Comparison of ENCODE assay signal across 1 cellular context in genomic region chr19:36771275-36772231, GRCh38.
TF ChIP-seq lines count a peak whose summit lies in the region.

No MANE protein-coding gene starts in this region.

TF ChIP-seq in GM12878, 131 proteins besides CTCF, POLR2A, EP300 and RAD21 (continued from another document):
- TF ChIP-seq, protein P1, sequence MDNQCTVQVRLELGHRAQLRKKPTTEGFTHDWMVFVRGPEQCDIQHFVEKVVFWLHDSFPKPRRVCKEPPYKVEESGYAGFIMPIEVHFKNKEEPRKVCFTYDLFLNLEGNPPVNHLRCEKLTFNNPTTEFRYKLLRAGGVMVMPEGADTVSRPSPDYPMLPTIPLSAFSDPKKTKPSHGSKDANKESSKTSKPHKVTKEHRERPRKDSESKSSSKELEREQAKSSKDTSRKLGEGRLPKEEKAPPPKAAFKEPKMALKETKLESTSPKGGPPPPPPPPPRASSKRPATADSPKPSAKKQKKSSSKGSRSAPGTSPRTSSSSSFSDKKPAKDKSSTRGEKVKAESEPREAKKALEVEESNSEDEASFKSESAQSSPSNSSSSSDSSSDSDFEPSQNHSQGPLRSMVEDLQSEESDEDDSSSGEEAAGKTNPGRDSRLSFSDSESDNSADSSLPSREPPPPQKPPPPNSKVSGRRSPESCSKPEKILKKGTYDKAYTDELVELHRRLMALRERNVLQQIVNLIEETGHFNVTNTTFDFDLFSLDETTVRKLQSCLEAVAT (IDR thresholded peaks at IDR 0.05) = no peak
- TF ChIP-seq E2F4 (IDR thresholded peaks at IDR 0.05; ENCODE audit: low read depth, low read length) = peak; percentile 87
- TF ChIP-seq FOXM1 (IDR thresholded peaks at IDR 0.05; ENCODE audit: low read depth, low read length) = peak; percentile 61; the same call in 1 of the 2 replicates
- TF ChIP-seq, protein P2, sequence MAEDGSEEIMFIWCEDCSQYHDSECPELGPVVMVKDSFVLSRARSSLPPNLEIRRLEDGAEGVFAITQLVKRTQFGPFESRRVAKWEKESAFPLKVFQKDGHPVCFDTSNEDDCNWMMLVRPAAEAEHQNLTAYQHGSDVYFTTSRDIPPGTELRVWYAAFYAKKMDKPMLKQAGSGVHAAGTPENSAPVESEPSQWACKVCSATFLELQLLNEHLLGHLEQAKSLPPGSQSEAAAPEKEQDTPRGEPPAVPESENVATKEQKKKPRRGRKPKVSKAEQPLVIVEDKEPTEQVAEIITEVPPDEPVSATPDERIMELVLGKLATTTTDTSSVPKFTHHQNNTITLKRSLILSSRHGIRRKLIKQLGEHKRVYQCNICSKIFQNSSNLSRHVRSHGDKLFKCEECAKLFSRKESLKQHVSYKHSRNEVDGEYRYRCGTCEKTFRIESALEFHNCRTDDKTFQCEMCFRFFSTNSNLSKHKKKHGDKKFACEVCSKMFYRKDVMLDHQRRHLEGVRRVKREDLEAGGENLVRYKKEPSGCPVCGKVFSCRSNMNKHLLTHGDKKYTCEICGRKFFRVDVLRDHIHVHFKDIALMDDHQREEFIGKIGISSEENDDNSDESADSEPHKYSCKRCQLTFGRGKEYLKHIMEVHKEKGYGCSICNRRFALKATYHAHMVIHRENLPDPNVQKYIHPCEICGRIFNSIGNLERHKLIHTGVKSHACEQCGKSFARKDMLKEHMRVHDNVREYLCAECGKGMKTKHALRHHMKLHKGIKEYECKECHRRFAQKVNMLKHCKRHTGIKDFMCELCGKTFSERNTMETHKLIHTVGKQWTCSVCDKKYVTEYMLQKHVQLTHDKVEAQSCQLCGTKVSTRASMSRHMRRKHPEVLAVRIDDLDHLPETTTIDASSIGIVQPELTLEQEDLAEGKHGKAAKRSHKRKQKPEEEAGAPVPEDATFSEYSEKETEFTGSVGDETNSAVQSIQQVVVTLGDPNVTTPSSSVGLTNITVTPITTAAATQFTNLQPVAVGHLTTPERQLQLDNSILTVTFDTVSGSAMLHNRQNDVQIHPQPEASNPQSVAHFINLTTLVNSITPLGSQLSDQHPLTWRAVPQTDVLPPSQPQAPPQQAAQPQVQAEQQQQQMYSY (CRISPR knock-in tag; IDR thresholded peaks at IDR 0.05) = no peak
- TF ChIP-seq ZNF274 (IDR thresholded peaks at IDR 0.05; ENCODE audit: insufficient read depth, insufficient read length) = no peak
- no peak for TF ChIP-seq ETV6 (conservative IDR thresholded peaks at IDR 0.05 in 1 of 2, IDR thresholded peaks at IDR 0.05 in 1 of 2; ENCODE audit: borderline replicate concordance in 1 of 2, low read depth in 1 of 2)
- TF ChIP-seq CEBPZ (IDR thresholded peaks at IDR 0.05; ENCODE audit: low read depth, low read length) = no peak
- no peak for TF ChIP-seq HDAC2 (IDR thresholded peaks at IDR 0.05)
